In the genomic region with DNA sequence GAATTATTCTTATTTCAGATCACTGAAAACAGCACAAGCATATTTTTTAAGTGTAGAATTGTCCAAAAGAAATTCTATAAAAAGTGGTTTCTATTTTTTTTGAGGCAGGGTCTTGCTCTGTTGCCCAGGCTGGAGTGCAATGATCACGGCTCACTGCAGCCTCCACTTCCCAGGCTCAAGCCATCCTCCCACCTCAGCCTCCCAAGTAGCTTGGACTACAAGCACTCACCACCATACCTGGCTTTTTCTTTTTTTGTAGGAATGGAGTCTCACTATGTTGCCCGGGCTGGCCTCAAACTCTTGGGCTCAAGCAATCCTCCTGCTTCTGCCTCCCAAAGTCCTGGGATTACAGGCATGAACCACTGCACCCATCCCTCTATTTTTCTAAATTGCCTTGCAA, we compare ENCODE assay signal across 1 cellular context.
TF ChIP-seq lines count a peak whose summit lies in the region.

No MANE protein-coding gene starts in this region.

TF ChIP-seq in HepG2, 621 proteins besides CTCF, POLR2A, EP300 and RAD21:
- TF ChIP-seq, protein P1, sequence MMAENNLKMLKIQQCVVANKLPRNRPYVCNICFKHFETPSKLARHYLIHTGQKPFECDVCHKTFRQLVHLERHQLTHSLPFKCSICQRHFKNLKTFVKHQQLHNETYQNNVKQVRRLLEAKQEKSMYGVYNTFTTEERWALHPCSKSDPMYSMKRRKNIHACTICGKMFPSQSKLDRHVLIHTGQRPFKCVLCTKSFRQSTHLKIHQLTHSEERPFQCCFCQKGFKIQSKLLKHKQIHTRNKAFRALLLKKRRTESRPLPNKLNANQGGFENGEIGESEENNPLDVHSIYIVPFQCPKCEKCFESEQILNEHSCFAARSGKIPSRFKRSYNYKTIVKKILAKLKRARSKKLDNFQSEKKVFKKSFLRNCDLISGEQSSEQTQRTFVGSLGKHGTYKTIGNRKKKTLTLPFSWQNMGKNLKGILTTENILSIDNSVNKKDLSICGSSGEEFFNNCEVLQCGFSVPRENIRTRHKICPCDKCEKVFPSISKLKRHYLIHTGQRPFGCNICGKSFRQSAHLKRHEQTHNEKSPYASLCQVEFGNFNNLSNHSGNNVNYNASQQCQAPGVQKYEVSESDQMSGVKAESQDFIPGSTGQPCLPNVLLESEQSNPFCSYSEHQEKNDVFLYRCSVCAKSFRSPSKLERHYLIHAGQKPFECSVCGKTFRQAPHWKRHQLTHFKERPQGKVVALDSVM (CRISPR knock-in tag; IDR thresholded peaks at IDR 0.05): peak; percentile 89
- TF ChIP-seq ZNF121 (CRISPR knock-in tag; IDR thresholded peaks at IDR 0.05): peak; percentile 85
